In genomic region chr10:76881477-76882220, GRCh38 we compare ENCODE assay signal across 12 cellular contexts.
DNase-seq lines count a peak whose midpoint lies in the region; ATAC-seq and TF ChIP-seq lines count a peak whose summit lies in the region.
"Had no signal": no experiment of that assay in that cellular context is flagged by ENCODE, and none has a peak within 500 bp of the region (broad histone marks: within the 10 kb centered on the region; RNA-seq: fewer than 3 reads in every experiment).

No MANE protein-coding gene starts in this region.

- H3K4me3 Mint-ChIP-seq in mesothelial cell of epicardium: no peak overlapping the region
- H3K4me3 Mint-ChIP-seq: activated naive CD4-positive, alpha-beta T cell treated with anti-CD3 and anti-CD28 coated beads, Interleukin-2, amount 50 U/mL, for 24 hours had no signal

- H3K9me3 ChIP-seq in right lobe of liver: no peaks in the 10 kb centered on the region

- peaks cover 27% of the 10 kb centered on the region for H3K4me1 Mint-ChIP-seq in mesothelial cell of epicardium
- H3K4me1 Mint-ChIP-seq: activated naive CD4-positive, alpha-beta T cell treated with anti-CD3 and anti-CD28 coated beads, Interleukin-2, amount 50 U/mL, for 24 hours had no signal

- no peaks in the 10 kb centered on the region for H3K27me3 ChIP-seq in right lobe of liver

- no peak for TF ChIP-seq CTCF in choroid plexus epithelial cell (conservative IDR thresholded peaks at IDR 0.05; ENCODE audit: low read depth, low read length)
- no peak for TF ChIP-seq CTCF in mesothelial cell of epicardium (IDR thresholded peaks at IDR 0.05; ENCODE audit: unreplicated experiment)
- no peak for TF ChIP-seq CTCF in right lobe of liver (IDR thresholded peaks at IDR 0.05)

- H3K4me3 ChIP-seq in choroid plexus epithelial cell (ENCODE audit: low read depth, low read length) (no peak overlapping the region), right lobe of liver (no peak overlapping the region)

- H3K27ac ChIP-seq in right lobe of liver: no peak overlapping the region

- peaks cover 60% of the 10 kb centered on the region for H3K27me3 Mint-ChIP-seq in mesothelial cell of epicardium (ENCODE audit: low read depth)
- H3K27me3 Mint-ChIP-seq: activated naive CD4-positive, alpha-beta T cell treated with anti-CD3 and anti-CD28 coated beads, Interleukin-2, amount 50 U/mL, for 24 hours had no signal

- no peaks in the 10 kb centered on the region for H3K9me3 Mint-ChIP-seq in mesothelial cell of epicardium
- H3K9me3 Mint-ChIP-seq: activated naive CD4-positive, alpha-beta T cell treated with anti-CD3 and anti-CD28 coated beads, Interleukin-2, amount 50 U/mL, for 24 hours had no signal

- WGBS in right lobe of liver (ENCODE audit: insufficient coverage, low coverage, low lambda C conversion rate, missing lambda C conversion rate): 63% methylated on average over 2 of the region's 3 CpGs

- intact Hi-C loops in right lobe of liver (cut with DNase I): no loop called here

- DNase-seq in EH (ENCODE audit: low read depth) (peak; percentile 21), choroid plexus epithelial cell (ENCODE audit: low read depth) (peak; percentile 2), mesothelial cell of epicardium (ENCODE audit: low spot score in 2 of 2, unreplicated experiment in 2 of 2) (no peak), right lobe of liver (no peak)
- DNase-seq in stimulated activated naive CD4-positive, alpha-beta T cell treated with Interleukin-2 at 50 U/mL for 16 hours (lab: John Stamatoyannopoulos, UW): no peak
- DNase-seq in stimulated activated CD4-positive, alpha-beta T cell treated with anti-CD3 and anti-CD28 coated beads, Interleukin-15, amount 100 ng/mL, for 24 hours: no peak
- DNase-seq: Calu3, T-helper 9 cell had no signal

- H3K36me3 ChIP-seq in right lobe of liver: no peaks in the 10 kb centered on the region

- TF ChIP-seq POLR2A in right lobe of liver (IDR thresholded peaks at IDR 0.05): no peak

- no peaks in the 10 kb centered on the region for H3K36me3 Mint-ChIP-seq in mesothelial cell of epicardium
- H3K36me3 Mint-ChIP-seq: activated naive CD4-positive, alpha-beta T cell treated with anti-CD3 and anti-CD28 coated beads, Interleukin-2, amount 50 U/mL, for 24 hours had no signal

- H3K4me1 ChIP-seq in right lobe of liver: no peaks in the 10 kb centered on the region

- H3K27ac Mint-ChIP-seq in mesothelial cell of epicardium: no peak overlapping the region
- H3K27ac Mint-ChIP-seq: activated naive CD4-positive, alpha-beta T cell treated with anti-CD3 and anti-CD28 coated beads, Interleukin-2, amount 50 U/mL, for 24 hours had no signal

- ATAC-seq in GM19324 (IDR thresholded peaks at IDR 0.05; ENCODE audit: low FRiP score, unreplicated experiment) (peak; percentile 55), HG03039 (IDR thresholded peaks at IDR 0.05; ENCODE audit: unreplicated experiment) (peak; percentile 86), right lobe of liver (no peak)
- ATAC-seq: esophagus mucosa had no signal

Comparison
In these comparisons a context has a peak if more than half of its experiments do, and no peak if none do; other contexts are left out.
1. DNase-seq: peak in EH (single experiment) and choroid plexus epithelial cell (single experiment); none in stimulated activated naive CD4-positive, alpha-beta T cell treated with Interleukin-2 at 50 U/mL for 16 hours (single experiment), mesothelial cell of epicardium (0 of 2), stimulated activated CD4-positive, alpha-beta T cell treated with anti-CD3 and anti-CD28 coated beads, Interleukin-15, amount 100 ng/mL, for 24 hours (single experiment) and right lobe of liver (0 of 3).
2. ATAC-seq: peak in GM19324 (single experiment) and HG03039 (single experiment); none in right lobe of liver (0 of 4).